In the genomic region with DNA sequence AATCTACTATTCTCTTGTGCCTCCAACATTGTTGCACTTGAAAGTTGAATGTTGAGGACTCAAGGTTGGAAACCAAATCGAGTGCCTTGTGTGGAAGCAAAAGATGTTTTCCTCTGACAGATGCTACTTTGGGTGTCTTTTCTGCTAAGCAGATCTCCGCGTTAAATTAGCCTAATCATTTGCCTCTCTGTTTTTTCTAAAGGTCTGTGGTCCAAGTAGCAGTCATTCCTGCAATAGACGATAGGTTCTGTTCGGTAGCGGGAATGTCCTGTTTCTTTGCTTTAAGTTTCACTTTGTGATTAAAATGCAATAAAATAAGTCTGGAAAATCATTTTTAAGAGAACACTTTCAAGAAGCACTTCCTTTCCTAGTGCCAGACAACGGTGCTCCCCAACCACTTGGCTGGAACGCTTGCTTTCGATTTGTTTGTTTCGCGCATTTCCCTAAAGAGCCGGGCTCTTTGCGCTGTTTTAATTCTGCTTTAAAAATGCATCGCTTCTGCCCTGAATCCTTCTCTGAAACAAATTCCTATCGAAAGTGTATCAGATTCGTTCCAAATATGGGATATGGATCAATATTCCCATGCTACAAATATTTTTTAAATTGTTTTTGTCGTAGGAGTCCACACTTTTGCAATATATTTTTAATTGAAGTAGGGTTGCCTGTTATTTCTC, we compare ENCODE assay signal across 13 cellular contexts. TPM values are rescaled to one million over a fixed set of nuclear protein-coding genes. Genes with fewer than 3 reads are reported as not detected.
A peak's percentile ranks its signal among the peaks of the same experiment; 100 is the strongest.
DNase-seq lines count a peak whose midpoint lies in the region; ATAC-seq, FAIRE-seq and TF ChIP-seq lines count a peak whose summit lies in the region.
"Had no signal": no experiment of that assay in that cellular context is flagged by ENCODE, and none has a peak within 500 bp of the region (broad histone marks: within the 10 kb centered on the region; RNA-seq: fewer than 3 reads in every experiment).

No MANE protein-coding gene starts in this region.

- no peak overlapping the region for H2AFZ ChIP-seq in neural progenitor cell (replicated peaks)

- H3K27me3 Mint-ChIP-seq in neural progenitor cell (ENCODE audit: insufficient read depth, low read depth): peaks cover 26% of the 10 kb centered on the region

- H3K4me3 Mint-ChIP-seq in neural progenitor cell: peak overlapping the region; percentile 73
- H3K4me3 Mint-ChIP-seq: memory B cell had no signal

- TF ChIP-seq CTCF in bronchial epithelial cell (IDR thresholded peaks at IDR 0.05; ENCODE audit: insufficient read depth, low read length, severe bottlenecking) (no peak), neural progenitor cell (IDR thresholded peaks at IDR 0.05) (no peak)

- H3K9me3 ChIP-seq in neural progenitor cell (ENCODE audit: low read depth): no peaks in the 10 kb centered on the region

- H3K4me2 ChIP-seq in neural progenitor cell: peak overlapping the region; percentile 73

- H3K27me3 ChIP-seq in bronchial epithelial cell (ENCODE audit: control insufficient read depth, insufficient read depth, low read length): peaks cover 58% of the 10 kb centered on the region
- peaks cover 78% of the 10 kb centered on the region for H3K27me3 ChIP-seq in neural progenitor cell

- H3K4me3 ChIP-seq in bronchial epithelial cell (ENCODE audit: low read depth, low read length) (no peak overlapping the region), neural progenitor cell (peak overlapping the region; percentile 21)

- no peak overlapping the region for H3K9ac ChIP-seq in neural progenitor cell

- H3F3A ChIP-seq in neural progenitor cell (ENCODE audit: low read depth): peaks cover 77% of the 10 kb centered on the region

- H4K20me1 ChIP-seq in neural progenitor cell (ENCODE audit: low read depth): peaks cover 50% of the 10 kb centered on the region

- peaks cover 51% of the 10 kb centered on the region for H3K4me1 ChIP-seq in neural progenitor cell

- ATAC-seq in HG02938 (IDR thresholded peaks at IDR 0.05; ENCODE audit: unreplicated experiment): no peak
- ATAC-seq: activated naive CD8-positive, alpha-beta T cell treated with anti-CD3 and anti-CD28 coated beads, Interleukin-2, amount 50 U/mL, for 24 hours; stimulated activated naive CD8-positive, alpha-beta T cell treated with anti-CD3 and anti-CD28 coated beads, Interleukin-15, Interleukin-2, amounts not matched to agents 100 U/mL and 50 U/mL, for 24 hours had no signal

- no peak overlapping the region for H3K27ac ChIP-seq in neural progenitor cell

- peaks cover 61% of the 10 kb centered on the region for H3K4me1 Mint-ChIP-seq in neural progenitor cell

- H3K36me3 ChIP-seq in bronchial epithelial cell (ENCODE audit: control insufficient read depth, insufficient read depth, low read length) (no peaks in the 10 kb centered on the region), neural progenitor cell (no peaks in the 10 kb centered on the region)

- no peaks in the 10 kb centered on the region for H3K79me2 ChIP-seq in neural progenitor cell (ENCODE audit: low read depth)

- DNase-seq in NCI-H2196 (lab: John Stamatoyannopoulos, UW; ENCODE audit: unreplicated experiment) (peak; percentile 9), NCI-H2196 treated with DMSO at 0.1 percent for 48 hours (lab: John Stamatoyannopoulos, UW; ENCODE audit: unreplicated experiment) (no peak), LoVo (ENCODE audit: low spot score) (peak; percentile 51), bronchial epithelial cell (ENCODE audit: low read depth) (peak; percentile 34), neural progenitor cell (ENCODE audit: low spot score) (peak; percentile 59), NCI-H1694 (lab: John Stamatoyannopoulos, UW) (no peak), middle frontal gyrus (ENCODE audit: extremely low spot score, low spot score) (no peak)
- DNase-seq: activated CD4-positive, alpha-beta T cell treated with anti-CD3 and anti-CD28 coated beads for 1 hour; activated naive CD8-positive, alpha-beta T cell treated with anti-CD3 and anti-CD28 coated beads, Interleukin-2, amount 50 U/mL, for 24 hours; stimulated activated naive CD8-positive, alpha-beta T cell treated with anti-CD3 and anti-CD28 coated beads, Interleukin-15, Interleukin-2, amounts not matched to agents 100 U/mL and 50 U/mL, for 24 hours had no signal

- H3K27ac Mint-ChIP-seq in neural progenitor cell: peak overlapping the region; percentile 57
- H3K27ac Mint-ChIP-seq: activated naive CD8-positive, alpha-beta T cell treated with anti-CD3 and anti-CD28 coated beads, Interleukin-2, amount 50 U/mL, for 24 hours; memory B cell had no signal

- H3K9me3 Mint-ChIP-seq in neural progenitor cell: peaks cover 4% of the 10 kb centered on the region

- no peak for FAIRE-seq in bronchial epithelial cell (lab: Jason Lieb, UNC)

- peaks cover 3% of the 10 kb centered on the region for H3K36me3 Mint-ChIP-seq in neural progenitor cell

RNA-seq across cellular contexts. Expression of gene ZIC2, which starts 14.1 kb away (rescaled TPM):
- total RNA-seq in bronchial epithelial cell (not detected in 2 replicates), neural progenitor cell (ENCODE audit: low replicate concordance) (52.4 and 87.3 TPM in 2 replicates)

RNA-seq across cellular contexts. Expression of gene ZIC5, which starts 24.1 kb away (rescaled TPM):
- total RNA-seq in bronchial epithelial cell (not detected in 2 replicates), neural progenitor cell (ENCODE audit: low replicate concordance) (29.0 and 35.7 TPM in 2 replicates)
- total RNA-seq: RPMI7951 had no signal

Comparison
In these comparisons a context has a peak if more than half of its experiments do, and no peak if none do; other contexts are left out.
1. DNase-seq: peak in NCI-H2196 (single experiment), LoVo (single experiment), bronchial epithelial cell (single experiment) and neural progenitor cell (single experiment); none in NCI-H2196 treated with DMSO at 0.1 percent for 48 hours (single experiment), NCI-H1694 (single experiment) and middle frontal gyrus (single experiment).
2. RNA of gene ZIC2, which starts 14.1 kb away (total RNA-seq): 52.4 to 87.3 TPM in neural progenitor cell; not detected in bronchial epithelial cell; every median in the first group is over 10 times any median in the second.
3. RNA of gene ZIC5, which starts 24.1 kb away (total RNA-seq): 29.0 to 35.7 TPM in neural progenitor cell; not detected in bronchial epithelial cell; every median in the first group is over 10 times any median in the second.